Comparison of ENCODE assay signal across 3 cellular contexts in the genomic region with DNA sequence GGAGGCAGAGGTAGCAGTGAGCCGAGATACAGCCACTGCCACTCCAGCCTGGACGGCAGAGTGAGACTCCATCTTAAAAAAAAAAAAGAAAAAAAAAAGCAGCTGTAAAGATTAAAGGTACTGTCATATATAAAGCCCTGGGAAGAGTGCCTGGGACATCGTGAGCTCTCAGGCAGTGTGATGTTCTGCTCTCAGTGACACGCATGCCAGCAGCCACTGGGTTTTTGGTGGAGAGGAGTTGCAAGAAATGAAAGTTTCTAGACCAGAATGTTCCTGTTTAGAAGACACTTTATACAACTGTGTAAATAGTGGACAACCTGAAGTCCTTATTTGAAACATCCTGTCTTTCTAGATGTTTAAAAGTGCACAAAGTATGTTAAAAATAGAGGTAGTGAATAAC.
"Had no signal": no experiment of that assay in that cellular context is flagged by ENCODE, and none has a peak within 500 bp of the region (broad histone marks: within the 10 kb centered on the region; RNA-seq: fewer than 3 reads in every experiment).

No MANE protein-coding gene starts in this region.

- H3K27ac Mint-ChIP-seq: GM23338, H9 had no signal

- H3K9me3 Mint-ChIP-seq: GM23338, H9 had no signal

- H3K4me2 ChIP-seq: GM23338 had no signal

- H3K4me3 ChIP-seq: GM23338 had no signal

- H2AFZ ChIP-seq: GM23338 had no signal

- H3K4me3 Mint-ChIP-seq: GM23338, H9 had no signal

- ATAC-seq: GM23338 had no signal

- DNase-seq: H9, HCEC 1CT had no signal
